21 cellular contexts compared by ENCODE assay signal in genomic region chr21:14092834-14093560, GRCh38.
DNase-seq lines count a peak whose midpoint lies in the region; ATAC-seq, FAIRE-seq and TF ChIP-seq lines count a peak whose summit lies in the region.
"Had no signal": no experiment of that assay in that cellular context is flagged by ENCODE, and none has a peak within 500 bp of the region (broad histone marks: within the 10 kb centered on the region; RNA-seq: fewer than 3 reads in every experiment).

No MANE protein-coding gene starts in this region.

- H3K9ac ChIP-seq in GM12878 (ENCODE audit: control insufficient read depth, insufficient read depth, low read length), result no peak overlapping the region

- H3K27ac ChIP-seq in GM12878 (ENCODE audit: control insufficient read depth, insufficient read depth), result no peak overlapping the region; the same call in 1 of the 2 replicates
- no peak overlapping the region for H3K27ac ChIP-seq in upper lobe of right lung
- H3K27ac ChIP-seq in brain microvascular endothelial cell, result no peak overlapping the region

- H3K27me3 ChIP-seq in GM12878 (replicated peaks in 1 of 2; ENCODE audit: control insufficient read depth in 2 of 2, insufficient read depth in 2 of 2, low read length in 1 of 2), result no peaks in the 10 kb centered on the region
- no peaks in the 10 kb centered on the region for H3K27me3 ChIP-seq in upper lobe of right lung
- no peaks in the 10 kb centered on the region for H3K27me3 ChIP-seq in brain microvascular endothelial cell (replicated peaks)

- H3K36me3 ChIP-seq in GM12878 (ENCODE audit: control insufficient read depth in 2 of 2, insufficient read depth in 2 of 2, low read length in 1 of 2) (no peaks in the 10 kb centered on the region), upper lobe of right lung (no peaks in the 10 kb centered on the region), brain microvascular endothelial cell (replicated peaks) (no peaks in the 10 kb centered on the region)
- H3K36me3 ChIP-seq: HAP-1 had no signal

- RAD21 ChIA-PET in GM12878 (lab: Charles Lee; ENCODE audit: unreplicated experiment), result interaction anchor here (1.0 to 1.3 kb wide), 2 partner anchors 24 to 27 kb away, joined by 4 to 7 read pairs; no protein-coding TSS in a partner anchor

- no peak for FAIRE-seq in GM12878 (lab: Jason Lieb, UNC)
- FAIRE-seq: GM12892, H54 had no signal

- no peak overlapping the region for H3K4me2 ChIP-seq in GM12878 (ENCODE audit: control insufficient read depth, insufficient read depth)

- 71% methylated on average over 22 of the region's 22 CpGs for WGBS in GM12878 (ENCODE audit: insufficient coverage, insufficient replicate concordance, low lambda C conversion rate, missing lambda C conversion rate)

- ATAC-seq in activated T-cell treated with anti-CD3 and anti-CD28 coated beads, Interleukin-2, amount 50 U/mL, for 72 hours (replicated peaks in 1 of 2), result peak; percentile 45 to 47
- no peak for ATAC-seq in activated T-cell treated with anti-CD3 and anti-CD28 coated beads, Interleukin-2, amount 50 U/mL, for 4 hours
- ATAC-seq in GM12878 (peak; percentile 34), upper lobe of right lung (peak; percentile 36), HG02938 (IDR thresholded peaks at IDR 0.05; ENCODE audit: unreplicated experiment) (no peak)

- SMC1A ChIA-PET in GM12878 (lab: Charles Lee; ENCODE audit: uncharacterized antibody, unreplicated experiment), result interaction anchor here (1.4 to 1.5 kb wide), 2 partner anchors 52 to 361 kb away, joined by 3 to 4 read pairs; no protein-coding TSS in a partner anchor

- no peaks in the 10 kb centered on the region for H4K20me1 ChIP-seq in GM12878 (ENCODE audit: control insufficient read depth, insufficient read depth)

- no peak overlapping the region for H3K4me3 ChIP-seq in GM12878
- H3K4me3 ChIP-seq in upper lobe of right lung, result no peak overlapping the region
- no peak overlapping the region for H3K4me3 ChIP-seq in brain microvascular endothelial cell (ENCODE audit: low read depth, low read length)
- H3K4me3 ChIP-seq: HAP-1 had no signal

- H3K27ac Mint-ChIP-seq in activated T-cell treated with anti-CD3 and anti-CD28 coated beads, Interleukin-2, amount 50 U/mL, for 72 hours, result no peak overlapping the region
- no peak overlapping the region for H3K27ac Mint-ChIP-seq in osteocyte (ENCODE audit: unreplicated experiment)
- H3K27ac Mint-ChIP-seq: CD4-positive, alpha-beta memory T cell; HFFc6 had no signal

- H3K4me1 Mint-ChIP-seq in activated T-cell treated with anti-CD3 and anti-CD28 coated beads, Interleukin-2, amount 50 U/mL, for 72 hours (ENCODE audit: low read depth), result peaks cover 30% of the 10 kb centered on the region
- H3K4me1 Mint-ChIP-seq in activated T-cell treated with anti-CD3 and anti-CD28 coated beads, Interleukin-2, amount 50 U/mL, for 4 hours (ENCODE audit: low read depth), result no peaks in the 10 kb centered on the region
- no peaks in the 10 kb centered on the region for H3K4me1 Mint-ChIP-seq in osteocyte (ENCODE audit: unreplicated experiment)

- H3K27me3 Mint-ChIP-seq in activated T-cell treated with anti-CD3 and anti-CD28 coated beads, Interleukin-2, amount 50 U/mL, for 72 hours (ENCODE audit: low read depth), result no peaks in the 10 kb centered on the region
- H3K27me3 Mint-ChIP-seq in activated T-cell treated with anti-CD3 and anti-CD28 coated beads, Interleukin-2, amount 50 U/mL, for 4 hours (ENCODE audit: low read depth), result no peaks in the 10 kb centered on the region
- H3K27me3 Mint-ChIP-seq in osteocyte (ENCODE audit: unreplicated experiment), result no peaks in the 10 kb centered on the region
- H3K27me3 Mint-ChIP-seq: CD4-positive, alpha-beta memory T cell had no signal

- intact Hi-C loops in GM12878 (cut with micrococcal nuclease; ENCODE audit: unreplicated experiment) (no loop called here), upper lobe of right lung (cut with DNase I) (no loop called here)

- TF ChIP-seq EP300 in GM12878 (IDR thresholded peaks at IDR 0.05; ENCODE audit: borderline replicate concordance in 1 of 2, control insufficient read depth in 1 of 2, low read depth in 2 of 2, low read length in 2 of 2), result no peak

- no peak for TF ChIP-seq POLR2A in GM12878 (IDR thresholded peaks at IDR 0.05; ENCODE audit: low read depth, low read length)

- DNase-seq in activated T-cell treated with anti-CD3 and anti-CD28 coated beads, Interleukin-2, amount 50 U/mL, for 72 hours, result peak in 1 of 2 donors; percentile 27
- no peak for DNase-seq in activated T-cell treated with anti-CD3 and anti-CD28 coated beads, Interleukin-2, amount 50 U/mL, for 4 hours
- DNase-seq in GM12878 (ENCODE audit: low read depth, low spot score), result no peak
- DNase-seq in osteocyte (ENCODE audit: extremely low spot score, unreplicated experiment), result peak; percentile 75
- no peak for DNase-seq in upper lobe of right lung
- no peak for DNase-seq in brain microvascular endothelial cell
- no peak for DNase-seq in NCI-H2227 (lab: John Stamatoyannopoulos, UW; ENCODE audit: unreplicated experiment)
- DNase-seq: 8988T; C1 segment of cervical spinal cord; Calu3; CD4-positive, alpha-beta memory T cell; COR-L47; DMS53; DMS79 treated with DMSO at 0.1 percent for 48 hours; GF-D8; GOT3; HFFc6 had no signal

- no TSS peak for BruUV-seq in GM12878 (replicated peaks; lab: Mats Ljungman, UMichigan)

- in situ Hi-C loops in GM12878 (cut with MboI) (loop anchor here (25.0 kb wide), 2 partner anchors 94 to 1644 kb away; partner anchors contain the start of gene USP25), brain microvascular endothelial cell (cut with HindIII; ENCODE audit: low pct_ligation_motif_present, low sequenced_read_pairs) (no loop called here)

- H3K9me3 Mint-ChIP-seq in activated T-cell treated with anti-CD3 and anti-CD28 coated beads, Interleukin-2, amount 50 U/mL, for 72 hours, result peaks cover 3 to 5% of the 10 kb centered on the region in 2 donors
- H3K9me3 Mint-ChIP-seq in activated T-cell treated with anti-CD3 and anti-CD28 coated beads, Interleukin-2, amount 50 U/mL, for 4 hours, result no peaks in the 10 kb centered on the region
- peaks cover 2% of the 10 kb centered on the region for H3K9me3 Mint-ChIP-seq in osteocyte (ENCODE audit: unreplicated experiment)
- H3K9me3 Mint-ChIP-seq: HFFc6 had no signal

- H3K36me3 Mint-ChIP-seq in activated T-cell treated with anti-CD3 and anti-CD28 coated beads, Interleukin-2, amount 50 U/mL, for 72 hours (ENCODE audit: insufficient read depth in 2 of 2), result peaks cover 3 to 11% of the 10 kb centered on the region in 2 donors
- H3K36me3 Mint-ChIP-seq in activated T-cell treated with anti-CD3 and anti-CD28 coated beads, Interleukin-2, amount 50 U/mL, for 4 hours (ENCODE audit: insufficient read depth), result peaks cover 6% of the 10 kb centered on the region
- H3K36me3 Mint-ChIP-seq in osteocyte (ENCODE audit: unreplicated experiment), result no peaks in the 10 kb centered on the region

- no peak overlapping the region for H2AFZ ChIP-seq in GM12878 (ENCODE audit: control insufficient read depth, low read depth, low read length)

- POLR2A ChIA-PET in GM12878 (lab: Charles Lee), result no interaction called here

- H3K4me1 ChIP-seq in GM12878 (ENCODE audit: control insufficient read depth, insufficient read depth, low read length) (peaks cover 9% of the 10 kb centered on the region), upper lobe of right lung (no peaks in the 10 kb centered on the region)
- H3K4me1 ChIP-seq: HAP-1 had no signal

- no peak for TF ChIP-seq RAD21 in GM12878 (IDR thresholded peaks at IDR 0.05; ENCODE audit: insufficient read depth, low read depth, low read length)

- peaks cover 3% of the 10 kb centered on the region; the same call in 2 of the 3 replicates for H3K9me3 ChIP-seq in GM12878 (replicated peaks; ENCODE audit: control insufficient read depth, insufficient read depth, low read length)
- no peaks in the 10 kb centered on the region for H3K9me3 ChIP-seq in upper lobe of right lung
- H3K9me3 ChIP-seq: HAP-1 had no signal

- CTCF ChIA-PET in GM12878 (lab: Yijun Ruan, JAX), result interaction anchor here (1.1 kb wide), 1 partner anchor 27 kb away, joined by 3 read pairs; no protein-coding TSS in a partner anchor

- no peak for TF ChIP-seq CTCF in GM12878 (IDR thresholded peaks at IDR 0.05 in 2 of 3, conservative IDR thresholded peaks at IDR 0.05 in 1 of 3; ENCODE audit: control insufficient read depth in 2 of 3, extremely low read depth in 1 of 3, insufficient read depth in 1 of 3, low read depth in 3 of 3, low read length in 3 of 3)
- no peak for TF ChIP-seq CTCF in osteocyte (IDR thresholded peaks at IDR 0.05)
- no peak for TF ChIP-seq CTCF in upper lobe of right lung (IDR thresholded peaks at IDR 0.05)
- no peak for TF ChIP-seq CTCF in brain microvascular endothelial cell (IDR thresholded peaks at IDR 0.05; ENCODE audit: low read depth, low read length, missing control alignments)

- H3K4me3 Mint-ChIP-seq in activated T-cell treated with anti-CD3 and anti-CD28 coated beads, Interleukin-2, amount 50 U/mL, for 72 hours, result no peak overlapping the region
- no peak overlapping the region for H3K4me3 Mint-ChIP-seq in activated T-cell treated with anti-CD3 and anti-CD28 coated beads, Interleukin-2, amount 50 U/mL, for 4 hours
- H3K4me3 Mint-ChIP-seq in osteocyte (ENCODE audit: unreplicated experiment), result no peak overlapping the region
- H3K4me3 Mint-ChIP-seq: CD4-positive, alpha-beta memory T cell; HFFc6 had no signal

- H3K79me2 ChIP-seq in GM12878 (ENCODE audit: control insufficient read depth, insufficient read depth, low read length), result no peaks in the 10 kb centered on the region

TF ChIP-seq in GM12878, 131 proteins besides CTCF, POLR2A, EP300 and RAD21 (continues in another document):
- no peak for TF ChIP-seq RFX5 (IDR thresholded peaks at IDR 0.05; ENCODE audit: low read depth, low read length)
- no peak for TF ChIP-seq POLR2AphosphoS5 (IDR thresholded peaks at IDR 0.05; ENCODE audit: low read length)
- TF ChIP-seq CHD4 (IDR thresholded peaks at IDR 0.05), result no peak
- no peak for TF ChIP-seq NFXL1 (IDR thresholded peaks at IDR 0.05; ENCODE audit: borderline replicate concordance)
- no peak for TF ChIP-seq PKNOX1 (IDR thresholded peaks at IDR 0.05)
- no peak for TF ChIP-seq NR2F1 (conservative IDR thresholded peaks at IDR 0.05)
- TF ChIP-seq IRF4 (IDR thresholded peaks at IDR 0.05; ENCODE audit: low read depth, low read length), result no peak
- no peak for TF ChIP-seq SMAD1 (IDR thresholded peaks at IDR 0.05; ENCODE audit: low read depth, partially characterized antibody)

Comparison
In these comparisons a context has a peak if more than half of its experiments do, and no peak if none do; other contexts are left out.
1. ATAC-seq: peak in activated T-cell treated with anti-CD3 and anti-CD28 coated beads, Interleukin-2, amount 50 U/mL, for 72 hours (2 of 2), GM12878 (single experiment) and upper lobe of right lung (single experiment); none in activated T-cell treated with anti-CD3 and anti-CD28 coated beads, Interleukin-2, amount 50 U/mL, for 4 hours (0 of 2) and HG02938 (single experiment).